Comparison of ENCODE assay signal across 23 cellular contexts in genomic region chr3:127103116-127103515, GRCh38.
DNase-seq lines count a peak whose midpoint lies in the region; FAIRE-seq and TF ChIP-seq lines count a peak whose summit lies in the region.
"Had no signal": no experiment of that assay in that cellular context is flagged by ENCODE, and none has a peak within 500 bp of the region (broad histone marks: within the 10 kb centered on the region; RNA-seq: fewer than 3 reads in every experiment).

No MANE protein-coding gene starts in this region.

- H3K27ac Mint-ChIP-seq in nephron progenitor cell = peak overlapping the region; percentile 25
- H3K27ac Mint-ChIP-seq: CD4-positive, alpha-beta T cell; T-helper 17 cell had no signal

- no peaks in the 10 kb centered on the region for H3K36me3 Mint-ChIP-seq in nephron progenitor cell (ENCODE audit: low read depth)

- H3K27me3 Mint-ChIP-seq in nephron progenitor cell (ENCODE audit: low read depth, poor library complexity) = peaks cover 21% of the 10 kb centered on the region
- H3K27me3 Mint-ChIP-seq: CD4-positive, alpha-beta T cell had no signal

- FAIRE-seq in HTR-8/SVneo (lab: Jason Lieb, UNC) = no peak
- FAIRE-seq: A204.1, GM12891, GM18507, H1, K562 had no signal

- no peak for TF ChIP-seq CTCF in nephron progenitor cell (IDR thresholded peaks at IDR 0.05)

- no peak overlapping the region for H3K4me3 Mint-ChIP-seq in nephron progenitor cell
- H3K4me3 Mint-ChIP-seq: CD4-positive, alpha-beta T cell; T-helper 17 cell had no signal

- H3K9me3 Mint-ChIP-seq in nephron progenitor cell = no peaks in the 10 kb centered on the region
- H3K9me3 Mint-ChIP-seq: CD4-positive, alpha-beta T cell had no signal

- DNase-seq in NCI-H2029 treated with DMSO at 0.1 percent for 48 hours (lab: John Stamatoyannopoulos, UW) = peak; percentile 23
- DNase-seq in NCI-H2029 (lab: John Stamatoyannopoulos, UW) = no peak
- peak; percentile 17 for DNase-seq in NCI-H1092 (lab: John Stamatoyannopoulos, UW)
- peak; percentile 65 for DNase-seq in NCI-H2107 treated with DMSO at 0.1 percent for 48 hours (lab: John Stamatoyannopoulos, UW; ENCODE audit: unreplicated experiment)
- no peak for DNase-seq in nephron progenitor cell
- DNase-seq in DMS114 treated with DMSO at 0.1 percent for 48 hours (lab: John Stamatoyannopoulos, UW; ENCODE audit: unreplicated experiment) = no peak
- no peak for DNase-seq in HTR-8/SVneo (ENCODE audit: insufficient read length, low spot score)
- no peak for DNase-seq in iPS-NIHi11 (ENCODE audit: low spot score)
- DNase-seq: BE2C; Caco-2; DMS53; EL; NCI-H226; NCI-H526 treated with DMSO at 0.1 percent for 48 hours; NK-92 treated with Interleukin-12 subunit alpha and Interleukin-12 subunit beta, amount 100 ng/mL, for 24 hours; Peyer's patch; T-helper 17 cell had no signal

- peaks cover 6% of the 10 kb centered on the region for H3K4me1 Mint-ChIP-seq in nephron progenitor cell

Comparison
In these comparisons a context has a peak if more than half of its experiments do, and no peak if none do; other contexts are left out.
1. DNase-seq: peak in NCI-H2029 treated with DMSO at 0.1 percent for 48 hours (single experiment), NCI-H1092 (single experiment) and NCI-H2107 treated with DMSO at 0.1 percent for 48 hours (single experiment); none in NCI-H2029 (single experiment), nephron progenitor cell (single experiment), DMS114 treated with DMSO at 0.1 percent for 48 hours (single experiment), HTR-8/SVneo (single experiment) and iPS-NIHi11 (single experiment).